Comparison of ENCODE assay signal across 8 cellular contexts in genomic region chr14:61269321-61270083, GRCh38. TPM values are rescaled to one million over a fixed set of nuclear protein-coding genes. Genes with fewer than 3 reads are reported as not detected.
DNase-seq lines count a peak whose midpoint lies in the region; ATAC-seq and TF ChIP-seq lines count a peak whose summit lies in the region.

No MANE protein-coding gene starts in this region.

- H4K20me1 ChIP-seq in Karpas-422 (ENCODE audit: insufficient read depth, low read depth, low read length) = no peaks in the 10 kb centered on the region

- TF ChIP-seq CTCF in Panc1 (IDR thresholded peaks at IDR 0.05) (peak; percentile 81), nephron progenitor cell (IDR thresholded peaks at IDR 0.05) (peak; percentile 66)

- POLR2A ChIA-PET in Panc1 (lab: Charles Lee) = no interaction called here

- in situ Hi-C loops in Panc1 (cut with HindIII; ENCODE audit: low pct_unique_long_range_greater_than_20kb, low sequenced_read_pairs) = no loop called here

- H3K4me1 Mint-ChIP-seq in nephron progenitor cell = peaks cover 20% of the 10 kb centered on the region

- H3K27ac ChIP-seq in Karpas-422 (ENCODE audit: low read length) (no peak overlapping the region), Panc1 (ENCODE audit: low read length) (no peak overlapping the region)

- BruUV-seq in Panc1 (replicated peaks; lab: Mats Ljungman, UMichigan) = no TSS peak

- H3K9me2 ChIP-seq in Karpas-422 (replicated peaks; ENCODE audit: insufficient read depth, low read length) = no peaks in the 10 kb centered on the region

- H3K4me1 ChIP-seq in Karpas-422 (ENCODE audit: low read length) (peaks cover 12% of the 10 kb centered on the region), Panc1 (ENCODE audit: control insufficient read depth, insufficient read depth, low read length) (no peaks in the 10 kb centered on the region)

- DNase-seq in DMS53 treated with DMSO at 0.1 percent for 48 hours (lab: John Stamatoyannopoulos, UW; ENCODE audit: unreplicated experiment) = peak; percentile 76
- DNase-seq in Karpas-422 = peak; percentile 97
- peak; percentile 39 for DNase-seq in Panc1 (ENCODE audit: low read depth, low spot score)
- peak; percentile 85 to 87 for DNase-seq in activated T-cell treated with anti-CD3 and anti-CD28 coated beads, Interleukin-2, amount 50 U/mL, for 48 hours
- DNase-seq in fibroblast of gingiva (ENCODE audit: low read depth) = peak; percentile 64
- DNase-seq in nephron progenitor cell = peak; percentile 77
- DNase-seq in stimulated activated naive CD8-positive, alpha-beta T cell treated with anti-CD3 and anti-CD28 coated beads, Interleukin-15, Interleukin-2, amounts not matched to agents 100 U/mL and 50 U/mL, for 24 hours = peak; percentile 76

- H3K9ac ChIP-seq in Karpas-422 (ENCODE audit: low read length) = peak overlapping the region; percentile 54

- peak overlapping the region; percentile 66 for H3K4me3 Mint-ChIP-seq in nephron progenitor cell

- H3K36me3 ChIP-seq in Karpas-422 (ENCODE audit: insufficient read depth, low read length) (no peaks in the 10 kb centered on the region), Panc1 (ENCODE audit: control insufficient read depth, insufficient read depth, low read length) (no peaks in the 10 kb centered on the region)

- CTCF ChIA-PET in Panc1 (lab: Charles Lee) = interaction anchor here (0.5 kb wide), 1 partner anchor 713 kb away, joined by 3 read pairs; no protein-coding TSS in a partner anchor

- no peaks in the 10 kb centered on the region for H3K79me2 ChIP-seq in Karpas-422 (ENCODE audit: low read length)

- peak overlapping the region; percentile 68 for H3K4me2 ChIP-seq in Karpas-422 (ENCODE audit: low read depth, low read length, poor library complexity, severe bottlenecking)

- peak overlapping the region; percentile 58; the same call in 1 of the 2 replicates for H3K4me3 ChIP-seq in Karpas-422 (ENCODE audit: low read length)
- H3K4me3 ChIP-seq in Panc1 (ENCODE audit: low read depth in 2 of 2, low read length in 2 of 2) = peak overlapping the region; percentile 21 to 29

- peak; percentile 79 for ATAC-seq in GM21737 (IDR thresholded peaks at IDR 0.05; ENCODE audit: unreplicated experiment)
- peak; percentile 91 for ATAC-seq in Panc1
- ATAC-seq in stimulated activated naive CD8-positive, alpha-beta T cell treated with anti-CD3 and anti-CD28 coated beads, Interleukin-15, Interleukin-2, amounts not matched to agents 100 U/mL and 50 U/mL, for 24 hours = peak; percentile 85

- peaks cover 27% of the 10 kb centered on the region for H3K27me3 Mint-ChIP-seq in nephron progenitor cell (ENCODE audit: low read depth, poor library complexity)

- no peaks in the 10 kb centered on the region for H3K27me3 ChIP-seq in Karpas-422 (ENCODE audit: low read length)
- H3K27me3 ChIP-seq in Panc1 (ENCODE audit: control insufficient read depth, insufficient read depth, low read length) = peaks cover 3% of the 10 kb centered on the region

- H3K9me3 ChIP-seq in Karpas-422 (ENCODE audit: low read length) = no peaks in the 10 kb centered on the region
- H3K9me3 ChIP-seq in Panc1 (ENCODE audit: control insufficient read depth, insufficient read depth, low read depth, low read length) = no peaks in the 10 kb centered on the region

- H2AFZ ChIP-seq in Karpas-422 (ENCODE audit: low read length) = peak overlapping the region; percentile 80; the same call in 1 of the 2 replicates

- H3K9me3 Mint-ChIP-seq in nephron progenitor cell = no peaks in the 10 kb centered on the region

- intact Hi-C loops in Panc1 (cut with micrococcal nuclease; ENCODE audit: unreplicated experiment) = no loop called here

- H3K27ac Mint-ChIP-seq in nephron progenitor cell = no peak overlapping the region

- H3K36me3 Mint-ChIP-seq in nephron progenitor cell (ENCODE audit: low read depth) = no peaks in the 10 kb centered on the region

RNA-seq across cellular contexts. Expression of gene TMEM30B, which starts 11.6 kb away (rescaled TPM):
- not detected in 2 replicates for total RNA-seq in Karpas-422 (2014; rRNA removed; shearing (Covaris generic); ENCODE audit: low replicate concordance)
- total RNA-seq in Panc1 (2021; ENCODE audit: unreplicated experiment) = 0.10 TPM
- polyA plus RNA-seq in Panc1 (2012; ENCODE audit: insufficient read length) = not detected

RNA-seq across cellular contexts. Expression of gene PRKCH, which starts 51.9 kb away (rescaled TPM):
- total RNA-seq in Karpas-422 (2014; rRNA removed; shearing (Covaris generic); ENCODE audit: low replicate concordance) = 3.4 and 7.0 TPM in 2 replicates
- 2.7 TPM for total RNA-seq in Panc1 (2021; ENCODE audit: unreplicated experiment)
- 1.7 TPM for polyA plus RNA-seq in Panc1 (2012; ENCODE audit: insufficient read length)

Comparison
In these comparisons a context has a peak if more than half of its experiments do, and no peak if none do; other contexts are left out.
1. DNase-seq: peak in every context shown above with its lines; median percentile 97 in Karpas-422; 86 in activated T-cell treated with anti-CD3 and anti-CD28 coated beads, Interleukin-2, amount 50 U/mL, for 48 hours; 77 in nephron progenitor cell; 76 in DMS53 treated with DMSO at 0.1 percent for 48 hours; 76 in stimulated activated naive CD8-positive, alpha-beta T cell treated with anti-CD3 and anti-CD28 coated beads, Interleukin-15, Interleukin-2, amounts not matched to agents 100 U/mL and 50 U/mL, for 24 hours; 64 in fibroblast of gingiva; 39 in Panc1.